In the genomic region with DNA sequence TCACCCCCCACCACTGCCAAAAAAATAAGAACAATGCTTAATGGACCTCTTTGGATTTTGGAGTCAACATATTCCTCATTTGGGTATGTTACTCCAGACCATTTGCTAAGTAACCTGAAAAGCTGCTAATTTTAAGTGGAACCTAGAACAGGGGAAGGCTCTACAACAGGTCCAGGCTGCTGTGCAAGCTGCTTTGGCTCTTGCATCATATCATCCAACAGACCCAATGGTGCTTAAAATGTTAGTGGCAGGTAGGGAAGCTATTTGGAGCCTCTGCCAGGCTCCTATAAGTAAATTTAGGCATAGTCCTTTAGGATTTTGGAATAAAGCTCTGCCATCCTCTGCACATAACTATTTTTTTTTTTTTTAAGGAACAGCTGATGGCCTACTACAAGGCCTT, we compare ENCODE assay signal across 34 cellular contexts.
DNase-seq lines count a peak whose midpoint lies in the region; ATAC-seq, FAIRE-seq and TF ChIP-seq lines count a peak whose summit lies in the region.
"Had no signal": no experiment of that assay in that cellular context is flagged by ENCODE, and none has a peak within 500 bp of the region (broad histone marks: within the 10 kb centered on the region; RNA-seq: fewer than 3 reads in every experiment).

No MANE protein-coding gene starts in this region.

- intact Hi-C loops in K562 (cut with micrococcal nuclease) = no loop called here

- in situ Hi-C loops in K562 (cut with MboI) = no loop called here

- H3K36me3 Mint-ChIP-seq in endodermal cell (ENCODE audit: low read depth) = no peaks in the 10 kb centered on the region
- H3K36me3 Mint-ChIP-seq: CD14-positive monocyte; CD4-positive, alpha-beta memory T cell; CD4-positive, CD25-positive, alpha-beta regulatory T cell; CD8-positive, alpha-beta memory T cell; CD8-positive, alpha-beta T cell had no signal

- no peak for TF ChIP-seq POLR2A in K562 (conservative IDR thresholded peaks at IDR 0.05)

- no peak overlapping the region for H2AFZ ChIP-seq in K562 (ENCODE audit: low read depth, low read length)

- H3K36me3 ChIP-seq in K562 (ENCODE audit: control insufficient read depth, insufficient read depth, low read length) (no peaks in the 10 kb centered on the region), mesendoderm (ENCODE audit: control insufficient read depth, insufficient read depth, low read length) (no peaks in the 10 kb centered on the region), endodermal cell (ENCODE audit: control insufficient read depth, insufficient read depth, low read length) (no peaks in the 10 kb centered on the region)
- H3K36me3 ChIP-seq: BE2C; BLaER1; BLaER1 treated with 17β-estradiol and CSF1 and Interleukin-3, amounts not matched to agents 10 nM and 100 nM had no signal

- H3K4me3 ChIP-seq in K562 (no peak overlapping the region), mesendoderm (ENCODE audit: low read length) (no peak overlapping the region), endodermal cell (ENCODE audit: low read length) (no peak overlapping the region)
- H3K4me3 ChIP-seq: A549; BLaER1; BLaER1 treated with 17β-estradiol and CSF1 and Interleukin-3, amounts not matched to agents 10 nM and 100 nM had no signal

- no peak overlapping the region for H2AK5ac ChIP-seq in mesendoderm (ENCODE audit: low read length)

- POLR2A ChIA-PET in K562 (lab: Yijun Ruan, JAX) = interaction anchor here (1.7 kb wide), 1 partner anchor 15 kb away, joined by 6 read pairs; no protein-coding TSS in a partner anchor

- H3K9ac ChIP-seq in K562 (ENCODE audit: insufficient read depth in 1 of 2, low read depth in 2 of 2, low read length in 2 of 2) = no peak overlapping the region
- no peak overlapping the region for H3K9ac ChIP-seq in mesendoderm (ENCODE audit: low read length)
- no peak overlapping the region for H3K9ac ChIP-seq in endodermal cell (ENCODE audit: extremely low read depth, low read length, poor library complexity, severe bottlenecking)
- H3K9ac ChIP-seq: BLaER1; BLaER1 treated with 17β-estradiol and CSF1 and Interleukin-3, amounts not matched to agents 10 nM and 100 nM had no signal

- H2BK120ac ChIP-seq in mesendoderm (ENCODE audit: low read depth, low read length) = peak overlapping the region; percentile 38

- no peak overlapping the region for H3K4ac ChIP-seq in mesendoderm (ENCODE audit: low read depth, low read length)

- H3K18ac ChIP-seq in mesendoderm (ENCODE audit: low read length) = no peak overlapping the region

- TF ChIP-seq CTCF in K562 (IDR thresholded peaks at IDR 0.05 in 2 of 3, conservative IDR thresholded peaks at IDR 0.05 in 1 of 3; ENCODE audit: insufficient read depth in 2 of 3, low read depth in 1 of 3, low read length in 3 of 3) = no peak
- TF ChIP-seq CTCF in endodermal cell (conservative IDR thresholded peaks at IDR 0.05) = no peak

- no TSS peak for BruUV-seq in K562 (replicated peaks; lab: Mats Ljungman, UMichigan)

- H3K9me3 Mint-ChIP-seq in endodermal cell = peaks cover 10% of the 10 kb centered on the region
- H3K9me3 Mint-ChIP-seq: CD4-positive, alpha-beta memory T cell; CD8-positive, alpha-beta T cell had no signal

- peaks cover 0 to 2% of the 10 kb centered on the region in 2 experiments; a peak in 1 of 5 replicates for H3K4me1 ChIP-seq in K562 (replicated peaks in 1 of 2; ENCODE audit: control insufficient read depth in 2 of 2, insufficient read depth in 2 of 2, low read length in 2 of 2)
- no peaks in the 10 kb centered on the region for H3K4me1 ChIP-seq in mesendoderm (ENCODE audit: control insufficient read depth, low read depth, low read length)
- no peaks in the 10 kb centered on the region for H3K4me1 ChIP-seq in endodermal cell (ENCODE audit: control insufficient read depth, insufficient read depth, low read length)
- H3K4me1 ChIP-seq: A549; BE2C; BLaER1; BLaER1 treated with 17β-estradiol and CSF1 and Interleukin-3, amounts not matched to agents 10 nM and 100 nM; Caco-2 had no signal

- H3K4me2 ChIP-seq in K562 (ENCODE audit: insufficient read depth, low read length) (no peak overlapping the region), mesendoderm (ENCODE audit: low read length) (no peak overlapping the region)
- H3K4me2 ChIP-seq: A549; BLaER1; BLaER1 treated with 17β-estradiol and CSF1 and Interleukin-3, amounts not matched to agents 10 nM and 100 nM had no signal

- H3K27ac ChIP-seq in K562 (ENCODE audit: extremely low read depth, low read depth, low read length) (no peak overlapping the region), mesendoderm (ENCODE audit: low read depth, low read length) (no peak overlapping the region), endodermal cell (ENCODE audit: low read depth, low read length) (no peak overlapping the region)
- H3K27ac ChIP-seq: 22Rv1; A549; BLaER1; BLaER1 treated with 17β-estradiol and CSF1 and Interleukin-3, amounts not matched to agents 10 nM and 100 nM; C4-2B had no signal

- no peak overlapping the region for H3K27ac Mint-ChIP-seq in endodermal cell
- H3K27ac Mint-ChIP-seq: B cell; CD14-positive monocyte; CD4-positive, alpha-beta memory T cell; CD4-positive, alpha-beta T cell; CD4-positive, CD25-positive, alpha-beta regulatory T cell; CD8-positive, alpha-beta memory T cell; CD8-positive, alpha-beta T cell had no signal

- H3K4me3 Mint-ChIP-seq in endodermal cell = no peak overlapping the region
- H3K4me3 Mint-ChIP-seq: B cell; CD14-positive monocyte; CD4-positive, alpha-beta memory T cell; CD4-positive, alpha-beta T cell; CD4-positive, CD25-positive, alpha-beta regulatory T cell; CD8-positive, alpha-beta memory T cell; CD8-positive, alpha-beta T cell had no signal

- H3K9me3 ChIP-seq in K562 (replicated peaks; ENCODE audit: control insufficient read depth, insufficient read depth, low read depth, low read length) (no peaks in the 10 kb centered on the region), endodermal cell (ENCODE audit: control insufficient read depth, low read length) (no peaks in the 10 kb centered on the region)
- H3K9me3 ChIP-seq: BE2C, Caco-2 had no signal

- H3K4me1 Mint-ChIP-seq in endodermal cell = no peaks in the 10 kb centered on the region
- H3K4me1 Mint-ChIP-seq: B cell; CD14-positive monocyte; CD4-positive, alpha-beta memory T cell; CD4-positive, CD25-positive, alpha-beta regulatory T cell; CD8-positive, alpha-beta memory T cell had no signal

- H3K27me3 Mint-ChIP-seq in endodermal cell (ENCODE audit: insufficient read depth) = no peaks in the 10 kb centered on the region
- H3K27me3 Mint-ChIP-seq: CD4-positive, alpha-beta T cell; CD4-positive, CD25-positive, alpha-beta regulatory T cell had no signal

- H3K56ac ChIP-seq in mesendoderm (ENCODE audit: low read length) = no peak overlapping the region

- H4K20me1 ChIP-seq in K562 (replicated peaks; ENCODE audit: control insufficient read depth, insufficient read depth, low read length) = no peaks in the 10 kb centered on the region
- H4K20me1 ChIP-seq: BLaER1; BLaER1 treated with 17β-estradiol and CSF1 and Interleukin-3, amounts not matched to agents 10 nM and 100 nM had no signal

- DNase-seq in OCI-M1 (lab: John Stamatoyannopoulos, UW) (peak; percentile 9), K562 (ENCODE audit: extremely low read depth in 1 of 4, low spot score in 3 of 4) (no peak), mesendoderm (no peak), endodermal cell (no peak)
- DNase-seq: 8988T; ACHN; AML-193; BE2C; C1 segment of cervical spinal cord; Caco-2; Calu3; CD4-positive, alpha-beta memory T cell; CD4-positive, alpha-beta T cell; CD4-positive, CD25-positive, alpha-beta regulatory T cell; CD8-positive, alpha-beta memory T cell; CD8-positive, alpha-beta T cell; COR-L47; DMS 273 treated with DMSO at 0.1 percent for 48 hours; DMS153; DMS53; DMS79; DMS79 treated with DMSO at 0.1 percent for 48 hours; DND-41; EL had no signal

- H2BK15ac ChIP-seq in mesendoderm (replicated peaks; ENCODE audit: low read depth) = no peak overlapping the region

- H4K8ac ChIP-seq in mesendoderm (ENCODE audit: low read depth, low read length) = no peak overlapping the region

- no peaks in the 10 kb centered on the region for H3K9me1 ChIP-seq in K562 (ENCODE audit: control insufficient read depth, insufficient read depth, low read length)

- TF ChIP-seq EP300 in K562 (IDR thresholded peaks at IDR 0.05; ENCODE audit: low read length) = no peak

- CTCF ChIA-PET in K562 (lab: Yijun Ruan, JAX; ENCODE audit: low intra/inter-chr PET ratio) = no interaction called here

- H3K79me1 ChIP-seq in mesendoderm (ENCODE audit: low read length) = no peaks in the 10 kb centered on the region

- FAIRE-seq in K562 (lab: Jason Lieb, UNC) = no peak
- FAIRE-seq: A204.1, A549 had no signal

- H3K79me2 ChIP-seq in K562 (ENCODE audit: control insufficient read depth, insufficient read depth, low read length) (no peaks in the 10 kb centered on the region), mesendoderm (ENCODE audit: control insufficient read depth, insufficient read depth, low read length) (no peaks in the 10 kb centered on the region)

- no peak overlapping the region for H2BK5ac ChIP-seq in mesendoderm (ENCODE audit: low read length)

- H3K27me3 ChIP-seq in K562 (ENCODE audit: control insufficient read depth in 2 of 2, insufficient read depth in 2 of 2, low read length in 2 of 2) (no peaks in the 10 kb centered on the region), mesendoderm (ENCODE audit: insufficient read depth, low read length, poor library complexity) (no peaks in the 10 kb centered on the region), endodermal cell (ENCODE audit: control insufficient read depth, insufficient read depth, low read length, poor library complexity, severe bottlenecking) (peaks cover 19% of the 10 kb centered on the region)
- H3K27me3 ChIP-seq: BE2C; BLaER1; BLaER1 treated with 17β-estradiol and CSF1 and Interleukin-3, amounts not matched to agents 10 nM and 100 nM had no signal

- no peak overlapping the region for H3K23ac ChIP-seq in mesendoderm (ENCODE audit: low read length)

- no peak overlapping the region for H4K5ac ChIP-seq in mesendoderm (ENCODE audit: low read length)

- peak; percentile 47; the same call in 2 of the 3 replicates for ATAC-seq in K562
- ATAC-seq in GM18498 (IDR thresholded peaks at IDR 0.05; ENCODE audit: unreplicated experiment) = no peak
- ATAC-seq in HG02884 (IDR thresholded peaks at IDR 0.05; ENCODE audit: unreplicated experiment) = no peak
- ATAC-seq: A549; CD8-positive, alpha-beta T cell had no signal

- TF ChIP-seq RAD21 in K562 (CRISPR knock-in tag; conservative IDR thresholded peaks at IDR 0.05 in 1 of 2, IDR thresholded peaks at IDR 0.05 in 1 of 2) = no peak

TF ChIP-seq in K562, 482 proteins besides CTCF, POLR2A, EP300 and RAD21 (continues in another document):
- TF ChIP-seq, protein P1, sequence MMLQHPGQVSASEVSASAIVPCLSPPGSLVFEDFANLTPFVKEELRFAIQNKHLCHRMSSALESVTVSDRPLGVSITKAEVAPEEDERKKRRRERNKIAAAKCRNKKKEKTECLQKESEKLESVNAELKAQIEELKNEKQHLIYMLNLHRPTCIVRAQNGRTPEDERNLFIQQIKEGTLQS (IDR thresholded peaks at IDR 0.05) = peak; percentile 25; the same call in 1 of the 2 replicates
- TF ChIP-seq, protein P1 (CRISPR knock-in tag; conservative IDR thresholded peaks at IDR 0.05) = no peak
- TF ChIP-seq NR4A1 (CRISPR knock-in tag; IDR thresholded peaks at IDR 0.05) = no peak
- TF ChIP-seq NR4A1 (tag; IDR thresholded peaks at IDR 0.05) = no peak
